ENCODE assay signal across 8 cellular contexts in genomic region chr17:40323317-40323716, GRCh38. TPM values are rescaled to one million over a fixed set of nuclear protein-coding genes. Genes with fewer than 3 reads are reported as not detected.
A peak's percentile ranks its signal among the peaks of the same experiment; 100 is the strongest.
DNase-seq lines count a peak whose midpoint lies in the region; ATAC-seq and TF ChIP-seq lines count a peak whose summit lies in the region.

No MANE protein-coding gene starts in this region.

- no peaks in the 10 kb centered on the region for H3K9me3 ChIP-seq in lung (ENCODE audit: control insufficient read depth in 2 of 2, insufficient read depth in 1 of 2, low read length in 1 of 2)
- no peaks in the 10 kb centered on the region for H3K9me3 ChIP-seq in thyroid gland

- intact Hi-C loops in thyroid gland (cut with DNase I): no loop called here

- TF ChIP-seq CTCF in lung (IDR thresholded peaks at IDR 0.05; ENCODE audit: control extremely low read depth, extremely low read depth) (no peak), thyroid gland (IDR thresholded peaks at IDR 0.05) (no peak)

- ATAC-seq in activated CD8-positive, alpha-beta memory T cell treated with anti-CD3 and anti-CD28 coated beads, Interleukin-2, amount 10 ng/mL, durations not matched to agents 7 days and 5 days: no peak
- no peak for ATAC-seq in activated naive CD4-positive, alpha-beta T cell treated with anti-CD3 and anti-CD28 coated beads, Interleukin-2, amount 50 U/mL, for 72 hours
- ATAC-seq in lung (ENCODE audit: insufficient read depth, low FRiP score) (no peak), GM19035 (IDR thresholded peaks at IDR 0.05; ENCODE audit: unreplicated experiment) (no peak)

- no peak for TF ChIP-seq POLR2A in thyroid gland (IDR thresholded peaks at IDR 0.05)

- CTCF ChIA-PET in activated CD8-positive, alpha-beta memory T cell treated with anti-CD3 and anti-CD28 coated beads, Interleukin-2, amount 10 ng/mL, durations not matched to agents 7 days and 5 days (lab: Charles Lee): interaction anchor here (1.0 to 5.2 kb wide), 10 partner anchors 8 to 240 kb away, joined by 3 to 27 read pairs (median 6); no protein-coding TSS in a partner anchor

- H3K27ac Mint-ChIP-seq in activated CD8-positive, alpha-beta memory T cell treated with anti-CD3 and anti-CD28 coated beads, Interleukin-2, amount 10 ng/mL, durations not matched to agents 7 days and 5 days: peak overlapping the region; percentile 97
- H3K27ac Mint-ChIP-seq in activated naive CD4-positive, alpha-beta T cell treated with anti-CD3 and anti-CD28 coated beads, Interleukin-2, amount 50 U/mL, for 72 hours: peak overlapping the region; percentile 99 to 100

- no peaks in the 10 kb centered on the region for H3K27me3 Mint-ChIP-seq in activated CD8-positive, alpha-beta memory T cell treated with anti-CD3 and anti-CD28 coated beads, Interleukin-2, amount 10 ng/mL, durations not matched to agents 7 days and 5 days

- peaks cover 90% of the 10 kb centered on the region for H3K4me1 Mint-ChIP-seq in activated CD8-positive, alpha-beta memory T cell treated with anti-CD3 and anti-CD28 coated beads, Interleukin-2, amount 10 ng/mL, durations not matched to agents 7 days and 5 days

- DNase-seq in activated CD8-positive, alpha-beta memory T cell treated with anti-CD3 and anti-CD28 coated beads, Interleukin-2, amount 10 ng/mL, durations not matched to agents 7 days and 5 days: no peak
- DNase-seq in activated CD8-positive, alpha-beta memory T cell treated with anti-CD3 and anti-CD28 coated beads, Interleukin-2, amount 50 U/mL, for 4 hours: no peak
- DNase-seq in activated naive CD4-positive, alpha-beta T cell treated with anti-CD3 and anti-CD28 coated beads, Interleukin-2, amount 50 U/mL, for 72 hours (ENCODE audit: low spot score in 2 of 2): no peak
- DNase-seq in lung (ENCODE audit: low spot score) (no peak), thyroid gland (no peak), C1 segment of cervical spinal cord (lab: John Stamatoyannopoulos, UW) (no peak), COR-L47 (lab: John Stamatoyannopoulos, UW) (no peak)

- H3K27me3 ChIP-seq in lung (ENCODE audit: control insufficient read depth, insufficient read depth) (no peaks in the 10 kb centered on the region), thyroid gland (no peaks in the 10 kb centered on the region)

- peaks cover 0 to 3% of the 10 kb centered on the region in 2 donors for H3K36me3 ChIP-seq in lung (ENCODE audit: control insufficient read depth in 2 of 2, insufficient read depth in 2 of 2, low read length in 2 of 2)
- no peaks in the 10 kb centered on the region for H3K36me3 ChIP-seq in thyroid gland

- H3K9me3 Mint-ChIP-seq in activated CD8-positive, alpha-beta memory T cell treated with anti-CD3 and anti-CD28 coated beads, Interleukin-2, amount 10 ng/mL, durations not matched to agents 7 days and 5 days (ENCODE audit: low read depth): no peaks in the 10 kb centered on the region
- H3K9me3 Mint-ChIP-seq in activated naive CD4-positive, alpha-beta T cell treated with anti-CD3 and anti-CD28 coated beads, Interleukin-2, amount 50 U/mL, for 72 hours: no peaks in the 10 kb centered on the region

- H3K4me3 ChIP-seq in lung (no peak overlapping the region), thyroid gland (replicated peaks in 1 of 3) (no peak overlapping the region)

- WGBS in lung, 2 donors: 31 to 51% methylated on average over 3 of the region's 3 CpGs
- 60 to 71% methylated on average over 1 of the region's 3 CpGs for WGBS in thyroid gland, 2 donors

- peak overlapping the region; percentile 87 to 98 for H3K27ac ChIP-seq in lung (ENCODE audit: low read depth in 1 of 2, low read length in 1 of 2)
- peak overlapping the region; percentile 59 to 96 (median 93) for H3K27ac ChIP-seq in thyroid gland

- H3K4me1 ChIP-seq in lung (ENCODE audit: control insufficient read depth in 2 of 2, insufficient read depth in 2 of 2, low read length in 2 of 2): peaks cover 54 to 71% of the 10 kb centered on the region in 2 donors
- H3K4me1 ChIP-seq in thyroid gland: peaks cover 87 to 90% of the 10 kb centered on the region in 2 donors

- peak overlapping the region; percentile 94 for H3K4me3 Mint-ChIP-seq in activated CD8-positive, alpha-beta memory T cell treated with anti-CD3 and anti-CD28 coated beads, Interleukin-2, amount 10 ng/mL, durations not matched to agents 7 days and 5 days

- peaks cover 5% of the 10 kb centered on the region for H3K36me3 Mint-ChIP-seq in activated CD8-positive, alpha-beta memory T cell treated with anti-CD3 and anti-CD28 coated beads, Interleukin-2, amount 10 ng/mL, durations not matched to agents 7 days and 5 days
- H3K36me3 Mint-ChIP-seq in activated naive CD4-positive, alpha-beta T cell treated with anti-CD3 and anti-CD28 coated beads, Interleukin-2, amount 50 U/mL, for 72 hours: peaks cover 0 to 8% of the 10 kb centered on the region in 2 donors

RNA-seq across cellular contexts. Expression of gene RARA, which starts 14.3 kb away (rescaled TPM):
- 10 to 100 TPM; 29.9 to 39.5 TPM for total RNA-seq in activated CD8-positive, alpha-beta memory T cell treated with anti-CD3 and anti-CD28 coated beads, Interleukin-2, amount 10 ng/mL, durations not matched to agents 7 days and 5 days
- total RNA-seq in activated naive CD4-positive, alpha-beta T cell treated with anti-CD3 and anti-CD28 coated beads, Interleukin-2, amount 50 U/mL, for 72 hours: 10 to 100 TPM; 21.0 to 23.0 TPM
- total RNA-seq in lung (10 to 100 TPM; 36.4 to 75.3 TPM), thyroid gland (10 to 100 TPM; 20.0 to 60.9 (median 35.2) TPM)
- 10 to 100 TPM; 49.8 to 51.7 TPM for polyA plus RNA-seq in lung

RNA-seq across cellular contexts. Expression of gene CDC6, which starts 35.6 kb away (rescaled TPM):
- 100 to 1,000 TPM; 109 to 111 TPM for total RNA-seq in activated CD8-positive, alpha-beta memory T cell treated with anti-CD3 and anti-CD28 coated beads, Interleukin-2, amount 10 ng/mL, durations not matched to agents 7 days and 5 days
- total RNA-seq in activated naive CD4-positive, alpha-beta T cell treated with anti-CD3 and anti-CD28 coated beads, Interleukin-2, amount 50 U/mL, for 72 hours: 10 to 100 TPM; 81.8 to 86.7 TPM
- total RNA-seq in lung (1 to 10 TPM; 5.5 to 5.7 TPM), thyroid gland (1 to 10 TPM in 1 of 4 donors, under 1 TPM in 3; 0.63 to 5.2 (median 0.79) TPM)
- polyA plus RNA-seq in lung: 1 to 10 TPM; 3.3 to 6.0 TPM

RNA-seq across cellular contexts. Expression of gene GJD3, which starts 41.2 kb away (rescaled TPM):
- total RNA-seq in activated CD8-positive, alpha-beta memory T cell treated with anti-CD3 and anti-CD28 coated beads, Interleukin-2, amount 10 ng/mL, durations not matched to agents 7 days and 5 days: not detected
- total RNA-seq in activated naive CD4-positive, alpha-beta T cell treated with anti-CD3 and anti-CD28 coated beads, Interleukin-2, amount 50 U/mL, for 72 hours: not detected
- 1 to 10 TPM in 1 of 2 donors, not detected in 1; 3.6 TPM for total RNA-seq in lung
- 1 to 10 TPM in 1 of 2 donors, under 1 TPM in 1; 0.53 to 1.4 TPM for polyA plus RNA-seq in lung
- total RNA-seq in thyroid gland: 1 to 10 TPM; 1.6 to 3.4 (median 1.7) TPM

Comparison
In these comparisons a context has a peak if more than half of its experiments do, and no peak if none do; other contexts are left out.
1. RNA of gene CDC6, which starts 35.6 kb away (total RNA-seq): 109 to 111 TPM in activated CD8-positive, alpha-beta memory T cell treated with anti-CD3 and anti-CD28 coated beads, Interleukin-2, amount 10 ng/mL, durations not matched to agents 7 days and 5 days and 81.8 to 86.7 TPM in activated naive CD4-positive, alpha-beta T cell treated with anti-CD3 and anti-CD28 coated beads, Interleukin-2, amount 50 U/mL, for 72 hours; 5.5 to 5.7 TPM in lung and 0.63 to 5.2 TPM in thyroid gland; every median in the first group is over 10 times any median in the second.